Comparison of ENCODE assay signal across 1 cellular context in the genomic region with DNA sequence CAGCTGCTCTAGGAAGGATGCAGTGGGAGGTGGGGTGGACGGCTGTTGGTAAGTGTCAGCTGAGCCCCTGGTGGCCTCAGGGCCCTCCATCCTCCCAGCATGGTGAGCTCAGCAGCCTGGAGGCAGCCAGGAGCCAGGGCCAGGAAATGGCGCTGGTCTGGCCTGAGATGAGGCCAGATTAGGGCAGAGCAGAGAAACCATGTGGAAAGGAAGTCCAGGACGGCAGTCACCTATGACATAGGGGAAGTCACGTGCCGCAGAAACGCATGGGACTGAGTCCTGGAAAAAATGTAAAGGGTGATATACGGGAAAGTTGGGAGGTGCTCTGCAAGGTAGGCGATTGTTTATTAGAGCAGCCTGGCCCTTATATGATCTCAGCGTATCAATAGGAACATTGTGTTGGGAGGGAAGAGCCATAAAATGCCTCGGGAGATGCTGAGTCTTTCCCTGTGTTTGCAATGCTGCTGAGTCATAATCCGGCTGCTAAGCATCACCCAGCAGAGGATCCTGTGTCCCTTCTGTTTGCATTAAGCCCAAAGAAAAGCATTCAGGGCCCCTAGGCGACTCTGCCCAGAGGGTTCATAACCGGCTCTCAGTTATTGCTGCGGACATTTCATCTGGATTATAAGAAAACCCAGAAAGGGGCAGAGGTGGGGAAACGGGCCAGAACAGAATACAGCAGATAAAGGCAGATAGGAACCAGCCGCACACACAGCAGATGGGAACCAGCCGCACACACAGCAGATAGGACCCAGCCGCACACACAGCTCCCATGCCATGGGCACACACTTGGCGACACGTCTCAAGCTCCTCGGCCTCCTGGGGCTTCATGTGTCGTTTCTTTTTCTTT.
A peak's percentile ranks its signal among the peaks of the same experiment; 100 is the strongest.
TF ChIP-seq lines count a peak whose summit lies in the region.

No MANE protein-coding gene starts in this region.

TF ChIP-seq in HepG2, 621 proteins besides CTCF, POLR2A, EP300 and RAD21 (continued from another document and continues in another):
- TF ChIP-seq, protein P1, sequence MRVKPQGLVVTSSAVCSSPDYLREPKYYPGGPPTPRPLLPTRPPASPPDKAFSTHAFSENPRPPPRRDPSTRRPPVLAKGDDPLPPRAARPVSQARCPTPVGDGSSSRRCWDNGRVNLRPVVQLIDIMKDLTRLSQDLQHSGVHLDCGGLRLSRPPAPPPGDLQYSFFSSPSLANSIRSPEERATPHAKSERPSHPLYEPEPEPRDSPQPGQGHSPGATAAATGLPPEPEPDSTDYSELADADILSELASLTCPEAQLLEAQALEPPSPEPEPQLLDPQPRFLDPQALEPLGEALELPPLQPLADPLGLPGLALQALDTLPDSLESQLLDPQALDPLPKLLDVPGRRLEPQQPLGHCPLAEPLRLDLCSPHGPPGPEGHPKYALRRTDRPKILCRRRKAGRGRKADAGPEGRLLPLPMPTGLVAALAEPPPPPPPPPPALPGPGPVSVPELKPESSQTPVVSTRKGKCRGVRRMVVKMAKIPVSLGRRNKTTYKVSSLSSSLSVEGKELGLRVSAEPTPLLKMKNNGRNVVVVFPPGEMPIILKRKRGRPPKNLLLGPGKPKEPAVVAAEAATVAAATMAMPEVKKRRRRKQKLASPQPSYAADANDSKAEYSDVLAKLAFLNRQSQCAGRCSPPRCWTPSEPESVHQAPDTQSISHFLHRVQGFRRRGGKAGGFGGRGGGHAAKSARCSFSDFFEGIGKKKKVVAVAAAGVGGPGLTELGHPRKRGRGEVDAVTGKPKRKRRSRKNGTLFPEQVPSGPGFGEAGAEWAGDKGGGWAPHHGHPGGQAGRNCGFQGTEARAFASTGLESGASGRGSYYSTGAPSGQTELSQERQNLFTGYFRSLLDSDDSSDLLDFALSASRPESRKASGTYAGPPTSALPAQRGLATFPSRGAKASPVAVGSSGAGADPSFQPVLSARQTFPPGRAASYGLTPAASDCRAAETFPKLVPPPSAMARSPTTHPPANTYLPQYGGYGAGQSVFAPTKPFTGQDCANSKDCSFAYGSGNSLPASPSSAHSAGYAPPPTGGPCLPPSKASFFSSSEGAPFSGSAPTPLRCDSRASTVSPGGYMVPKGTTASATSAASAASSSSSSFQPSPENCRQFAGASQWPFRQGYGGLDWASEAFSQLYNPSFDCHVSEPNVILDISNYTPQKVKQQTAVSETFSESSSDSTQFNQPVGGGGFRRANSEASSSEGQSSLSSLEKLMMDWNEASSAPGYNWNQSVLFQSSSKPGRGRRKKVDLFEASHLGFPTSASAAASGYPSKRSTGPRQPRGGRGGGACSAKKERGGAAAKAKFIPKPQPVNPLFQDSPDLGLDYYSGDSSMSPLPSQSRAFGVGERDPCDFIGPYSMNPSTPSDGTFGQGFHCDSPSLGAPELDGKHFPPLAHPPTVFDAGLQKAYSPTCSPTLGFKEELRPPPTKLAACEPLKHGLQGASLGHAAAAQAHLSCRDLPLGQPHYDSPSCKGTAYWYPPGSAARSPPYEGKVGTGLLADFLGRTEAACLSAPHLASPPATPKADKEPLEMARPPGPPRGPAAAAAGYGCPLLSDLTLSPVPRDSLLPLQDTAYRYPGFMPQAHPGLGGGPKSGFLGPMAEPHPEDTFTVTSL (CRISPR knock-in tag; IDR thresholded peaks at IDR 0.05; ENCODE audit: borderline replicate concordance) = no peak
- peak; percentile 72 for TF ChIP-seq SAP130 (CRISPR knock-in tag; IDR thresholded peaks at IDR 0.05; ENCODE audit: low read depth)
- TF ChIP-seq MED1 (CRISPR knock-in tag; IDR thresholded peaks at IDR 0.05) = 0 out of 2 replicates have a peak, but pooled peaks have one; percentile 30
- TF ChIP-seq PTBP1 (IDR thresholded peaks at IDR 0.05; ENCODE audit: low read depth, low read length, poor library complexity, severe bottlenecking) = no peak
- TF ChIP-seq ZBTB3 (CRISPR knock-in tag; IDR thresholded peaks at IDR 0.05; ENCODE audit: borderline replicate concordance, low read depth) = no peak
- TF ChIP-seq MXI1 (IDR thresholded peaks at IDR 0.05; ENCODE audit: borderline replicate concordance, low read depth, low read length) = peak; percentile 19; the same call in 1 of the 3 replicates
- no peak for TF ChIP-seq ZNF460 (CRISPR knock-in tag; IDR thresholded peaks at IDR 0.05; ENCODE audit: borderline replicate concordance)
- peak; percentile 72 for TF ChIP-seq HNRNPL (IDR thresholded peaks at IDR 0.05; ENCODE audit: low read depth, low read length)
- TF ChIP-seq ZNF274 (CRISPR knock-in tag; IDR thresholded peaks at IDR 0.05) = peak; percentile 14; the same call in 1 of the 2 replicates
- TF ChIP-seq ZSCAN30 (CRISPR knock-in tag; IDR thresholded peaks at IDR 0.05) = no peak
- TF ChIP-seq, protein P2, sequence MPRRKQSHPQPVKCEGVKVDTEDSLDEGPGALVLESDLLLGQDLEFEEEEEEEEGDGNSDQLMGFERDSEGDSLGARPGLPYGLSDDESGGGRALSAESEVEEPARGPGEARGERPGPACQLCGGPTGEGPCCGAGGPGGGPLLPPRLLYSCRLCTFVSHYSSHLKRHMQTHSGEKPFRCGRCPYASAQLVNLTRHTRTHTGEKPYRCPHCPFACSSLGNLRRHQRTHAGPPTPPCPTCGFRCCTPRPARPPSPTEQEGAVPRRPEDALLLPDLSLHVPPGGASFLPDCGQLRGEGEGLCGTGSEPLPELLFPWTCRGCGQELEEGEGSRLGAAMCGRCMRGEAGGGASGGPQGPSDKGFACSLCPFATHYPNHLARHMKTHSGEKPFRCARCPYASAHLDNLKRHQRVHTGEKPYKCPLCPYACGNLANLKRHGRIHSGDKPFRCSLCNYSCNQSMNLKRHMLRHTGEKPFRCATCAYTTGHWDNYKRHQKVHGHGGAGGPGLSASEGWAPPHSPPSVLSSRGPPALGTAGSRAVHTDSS (CRISPR knock-in tag; conservative IDR thresholded peaks at IDR 0.05) = no peak
- no peak for TF ChIP-seq RBAK (CRISPR knock-in tag; IDR thresholded peaks at IDR 0.05)
- TF ChIP-seq, protein P3, sequence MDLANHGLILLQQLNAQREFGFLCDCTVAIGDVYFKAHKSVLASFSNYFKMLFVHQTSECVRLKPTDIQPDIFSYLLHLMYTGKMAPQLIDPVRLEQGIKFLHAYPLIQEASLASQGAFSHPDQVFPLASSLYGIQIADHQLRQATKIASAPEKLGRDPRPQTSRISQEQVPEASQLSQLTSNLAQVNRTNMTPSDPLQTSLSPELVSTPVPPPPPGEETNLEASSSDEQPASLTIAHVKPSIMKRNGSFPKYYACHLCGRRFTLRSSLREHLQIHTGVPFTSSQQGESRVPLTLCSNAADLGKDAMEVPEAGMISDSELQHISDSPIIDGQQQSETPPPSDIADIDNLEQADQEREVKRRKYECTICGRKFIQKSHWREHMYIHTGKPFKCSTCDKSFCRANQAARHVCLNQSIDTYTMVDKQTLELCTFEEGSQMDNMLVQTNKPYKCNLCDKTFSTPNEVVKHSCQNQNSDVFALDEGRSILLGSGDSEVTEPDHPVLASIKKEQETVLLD (CRISPR knock-in tag; IDR thresholded peaks at IDR 0.05; ENCODE audit: low read depth) = no peak
- TF ChIP-seq ZNF850 (CRISPR knock-in tag; conservative IDR thresholded peaks at IDR 0.05) = no peak
- TF ChIP-seq, protein P4, sequence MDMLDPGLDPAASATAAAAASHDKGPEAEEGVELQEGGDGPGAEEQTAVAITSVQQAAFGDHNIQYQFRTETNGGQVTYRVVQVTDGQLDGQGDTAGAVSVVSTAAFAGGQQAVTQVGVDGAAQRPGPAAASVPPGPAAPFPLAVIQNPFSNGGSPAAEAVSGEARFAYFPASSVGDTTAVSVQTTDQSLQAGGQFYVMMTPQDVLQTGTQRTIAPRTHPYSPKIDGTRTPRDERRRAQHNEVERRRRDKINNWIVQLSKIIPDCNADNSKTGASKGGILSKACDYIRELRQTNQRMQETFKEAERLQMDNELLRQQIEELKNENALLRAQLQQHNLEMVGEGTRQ (IDR thresholded peaks at IDR 0.05; ENCODE audit: low read depth, low read length) = peak; percentile 80
- TF ChIP-seq, protein P4 (CRISPR knock-in tag; IDR thresholded peaks at IDR 0.05; ENCODE audit: borderline replicate concordance) = peak; percentile 80; the same call in 1 of the 2 replicates
- TF ChIP-seq ZNF75D (CRISPR knock-in tag; IDR thresholded peaks at IDR 0.05; ENCODE audit: borderline replicate concordance) = no peak
- TF ChIP-seq, protein P5, sequence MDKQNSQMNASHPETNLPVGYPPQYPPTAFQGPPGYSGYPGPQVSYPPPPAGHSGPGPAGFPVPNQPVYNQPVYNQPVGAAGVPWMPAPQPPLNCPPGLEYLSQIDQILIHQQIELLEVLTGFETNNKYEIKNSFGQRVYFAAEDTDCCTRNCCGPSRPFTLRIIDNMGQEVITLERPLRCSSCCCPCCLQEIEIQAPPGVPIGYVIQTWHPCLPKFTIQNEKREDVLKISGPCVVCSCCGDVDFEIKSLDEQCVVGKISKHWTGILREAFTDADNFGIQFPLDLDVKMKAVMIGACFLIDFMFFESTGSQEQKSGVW (CRISPR knock-in tag; IDR thresholded peaks at IDR 0.05; ENCODE audit: borderline replicate concordance) = no peak
- no peak for TF ChIP-seq ZNF660 (CRISPR knock-in tag; IDR thresholded peaks at IDR 0.05; ENCODE audit: borderline replicate concordance, low read depth)
- peak; percentile 46; the same call in 1 of the 2 replicates for TF ChIP-seq ZNF724P (CRISPR knock-in tag; IDR thresholded peaks at IDR 0.05; ENCODE audit: borderline replicate concordance)
- TF ChIP-seq, protein P6, sequence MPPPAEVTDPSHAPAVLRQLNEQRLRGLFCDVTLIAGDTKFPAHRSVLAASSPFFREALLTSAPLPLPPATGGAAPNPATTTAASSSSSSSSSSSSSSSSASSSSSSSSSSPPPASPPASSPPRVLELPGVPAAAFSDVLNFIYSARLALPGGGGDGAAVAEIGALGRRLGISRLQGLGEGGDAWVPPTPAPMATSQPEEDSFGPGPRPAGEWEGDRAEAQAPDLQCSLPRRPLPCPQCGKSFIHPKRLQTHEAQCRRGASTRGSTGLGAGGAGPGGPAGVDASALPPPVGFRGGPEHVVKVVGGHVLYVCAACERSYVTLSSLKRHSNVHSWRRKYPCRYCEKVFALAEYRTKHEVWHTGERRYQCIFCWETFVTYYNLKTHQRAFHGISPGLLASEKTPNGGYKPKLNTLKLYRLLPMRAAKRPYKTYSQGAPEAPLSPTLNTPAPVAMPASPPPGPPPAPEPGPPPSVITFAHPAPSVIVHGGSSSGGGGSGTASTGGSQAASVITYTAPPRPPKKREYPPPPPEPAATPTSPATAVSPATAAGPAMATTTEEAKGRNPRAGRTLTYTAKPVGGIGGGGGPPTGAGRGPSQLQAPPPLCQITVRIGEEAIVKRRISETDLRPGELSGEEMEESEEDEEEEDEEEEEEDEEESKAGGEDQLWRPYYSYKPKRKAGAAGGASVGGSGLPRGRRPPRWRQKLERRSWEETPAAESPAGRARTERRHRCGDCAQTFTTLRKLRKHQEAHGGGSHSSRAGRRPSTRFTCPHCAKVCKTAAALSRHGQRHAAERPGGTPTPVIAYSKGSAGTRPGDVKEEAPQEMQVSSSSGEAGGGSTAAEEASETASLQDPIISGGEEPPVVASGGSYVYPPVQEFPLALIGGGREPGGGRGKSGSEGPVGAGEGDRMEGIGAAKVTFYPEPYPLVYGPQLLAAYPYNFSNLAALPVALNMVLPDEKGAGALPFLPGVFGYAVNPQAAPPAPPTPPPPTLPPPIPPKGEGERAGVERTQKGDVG (CRISPR knock-in tag; IDR thresholded peaks at IDR 0.05; ENCODE audit: borderline replicate concordance) = no peak
- TF ChIP-seq, protein P7, sequence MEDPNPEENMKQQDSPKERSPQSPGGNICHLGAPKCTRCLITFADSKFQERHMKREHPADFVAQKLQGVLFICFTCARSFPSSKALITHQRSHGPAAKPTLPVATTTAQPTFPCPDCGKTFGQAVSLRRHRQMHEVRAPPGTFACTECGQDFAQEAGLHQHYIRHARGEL (CRISPR knock-in tag; IDR thresholded peaks at IDR 0.05) = no peak
- peak; percentile 26; the same call in 1 of the 2 replicates for TF ChIP-seq SIX1 (CRISPR knock-in tag; IDR thresholded peaks at IDR 0.05; ENCODE audit: borderline replicate concordance)
- no peak for TF ChIP-seq PAX8 (CRISPR knock-in tag; IDR thresholded peaks at IDR 0.05; ENCODE audit: borderline replicate concordance)
- TF ChIP-seq, protein P8, sequence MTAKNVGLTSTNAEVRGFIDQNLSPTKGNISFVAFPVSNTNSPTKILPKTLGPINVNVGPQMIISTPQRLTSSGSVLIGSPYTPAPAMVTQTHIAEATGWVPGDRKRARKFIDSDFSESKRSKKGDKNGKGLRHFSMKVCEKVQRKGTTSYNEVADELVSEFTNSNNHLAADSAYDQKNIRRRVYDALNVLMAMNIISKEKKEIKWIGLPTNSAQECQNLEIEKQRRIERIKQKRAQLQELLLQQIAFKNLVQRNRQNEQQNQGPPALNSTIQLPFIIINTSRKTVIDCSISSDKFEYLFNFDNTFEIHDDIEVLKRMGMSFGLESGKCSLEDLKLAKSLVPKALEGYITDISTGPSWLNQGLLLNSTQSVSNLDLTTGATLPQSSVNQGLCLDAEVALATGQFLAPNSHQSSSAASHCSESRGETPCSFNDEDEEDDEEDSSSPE (CRISPR knock-in tag; IDR thresholded peaks at IDR 0.05) = no peak
- TF ChIP-seq SOX6 (IDR thresholded peaks at IDR 0.05) = no peak
- peak; percentile 30; the same call in 1 of the 2 replicates for TF ChIP-seq SOX6 (CRISPR knock-in tag; IDR thresholded peaks at IDR 0.05)
- TF ChIP-seq, protein P9, sequence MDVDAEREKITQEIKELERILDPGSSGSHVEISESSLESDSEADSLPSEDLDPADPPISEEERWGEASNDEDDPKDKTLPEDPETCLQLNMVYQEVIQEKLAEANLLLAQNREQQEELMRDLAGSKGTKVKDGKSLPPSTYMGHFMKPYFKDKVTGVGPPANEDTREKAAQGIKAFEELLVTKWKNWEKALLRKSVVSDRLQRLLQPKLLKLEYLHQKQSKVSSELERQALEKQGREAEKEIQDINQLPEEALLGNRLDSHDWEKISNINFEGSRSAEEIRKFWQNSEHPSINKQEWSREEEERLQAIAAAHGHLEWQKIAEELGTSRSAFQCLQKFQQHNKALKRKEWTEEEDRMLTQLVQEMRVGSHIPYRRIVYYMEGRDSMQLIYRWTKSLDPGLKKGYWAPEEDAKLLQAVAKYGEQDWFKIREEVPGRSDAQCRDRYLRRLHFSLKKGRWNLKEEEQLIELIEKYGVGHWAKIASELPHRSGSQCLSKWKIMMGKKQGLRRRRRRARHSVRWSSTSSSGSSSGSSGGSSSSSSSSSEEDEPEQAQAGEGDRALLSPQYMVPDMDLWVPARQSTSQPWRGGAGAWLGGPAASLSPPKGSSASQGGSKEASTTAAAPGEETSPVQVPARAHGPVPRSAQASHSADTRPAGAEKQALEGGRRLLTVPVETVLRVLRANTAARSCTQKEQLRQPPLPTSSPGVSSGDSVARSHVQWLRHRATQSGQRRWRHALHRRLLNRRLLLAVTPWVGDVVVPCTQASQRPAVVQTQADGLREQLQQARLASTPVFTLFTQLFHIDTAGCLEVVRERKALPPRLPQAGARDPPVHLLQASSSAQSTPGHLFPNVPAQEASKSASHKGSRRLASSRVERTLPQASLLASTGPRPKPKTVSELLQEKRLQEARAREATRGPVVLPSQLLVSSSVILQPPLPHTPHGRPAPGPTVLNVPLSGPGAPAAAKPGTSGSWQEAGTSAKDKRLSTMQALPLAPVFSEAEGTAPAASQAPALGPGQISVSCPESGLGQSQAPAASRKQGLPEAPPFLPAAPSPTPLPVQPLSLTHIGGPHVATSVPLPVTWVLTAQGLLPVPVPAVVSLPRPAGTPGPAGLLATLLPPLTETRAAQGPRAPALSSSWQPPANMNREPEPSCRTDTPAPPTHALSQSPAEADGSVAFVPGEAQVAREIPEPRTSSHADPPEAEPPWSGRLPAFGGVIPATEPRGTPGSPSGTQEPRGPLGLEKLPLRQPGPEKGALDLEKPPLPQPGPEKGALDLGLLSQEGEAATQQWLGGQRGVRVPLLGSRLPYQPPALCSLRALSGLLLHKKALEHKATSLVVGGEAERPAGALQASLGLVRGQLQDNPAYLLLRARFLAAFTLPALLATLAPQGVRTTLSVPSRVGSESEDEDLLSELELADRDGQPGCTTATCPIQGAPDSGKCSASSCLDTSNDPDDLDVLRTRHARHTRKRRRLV (CRISPR knock-in tag; IDR thresholded peaks at IDR 0.05) = no peak
